9 cellular contexts compared by ENCODE assay signal in the genomic region with DNA sequence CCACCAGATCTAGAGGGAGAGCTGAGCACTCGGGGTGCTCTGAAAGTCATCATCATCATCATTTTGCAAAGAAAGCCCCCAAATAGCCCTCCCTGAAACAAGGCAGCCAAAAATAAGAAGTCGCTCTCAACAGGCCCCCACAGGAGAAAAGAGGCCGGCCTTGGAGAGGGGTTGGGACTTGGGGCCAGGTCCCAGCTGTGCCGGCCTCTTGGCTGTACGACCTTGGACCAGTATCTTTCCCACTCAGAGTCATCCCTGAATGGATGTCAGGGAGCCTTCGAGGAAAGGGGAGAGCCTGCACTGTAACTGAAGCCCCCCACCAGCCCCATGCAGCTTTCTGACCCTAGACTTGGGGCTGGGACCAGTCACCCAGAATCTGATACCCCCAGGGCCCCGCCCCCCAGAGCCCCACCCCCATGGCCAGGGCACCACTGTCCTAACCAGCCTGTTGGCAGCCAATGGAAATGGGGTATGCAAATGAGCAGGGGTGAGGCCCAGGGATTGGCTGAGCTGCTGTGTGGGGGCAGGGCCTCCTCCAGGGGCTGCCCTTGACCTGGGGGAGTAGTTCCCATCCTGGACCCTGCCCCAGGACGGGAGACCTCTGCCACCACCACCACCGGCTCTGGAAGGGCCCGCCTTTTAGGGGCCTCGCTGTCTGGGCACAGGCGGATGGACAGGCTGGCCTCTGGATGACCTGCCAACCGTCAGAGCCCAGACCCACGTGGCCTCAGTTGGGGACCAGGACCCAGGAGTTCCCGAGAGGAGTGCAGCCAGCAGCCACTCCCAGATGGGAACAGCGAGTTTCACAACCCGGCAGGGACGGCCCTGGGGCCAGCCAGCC. TPM values are rescaled to one million over a fixed set of nuclear protein-coding genes. Genes with fewer than 3 reads are reported as not detected.
DNase-seq lines count a peak whose midpoint lies in the region; ATAC-seq and TF ChIP-seq lines count a peak whose summit lies in the region.
"Had no signal": no experiment of that assay in that cellular context is flagged by ENCODE, and none has a peak within 500 bp of the region (broad histone marks: within the 10 kb centered on the region; RNA-seq: fewer than 3 reads in every experiment).

No MANE protein-coding gene starts in this region.

- no peaks in the 10 kb centered on the region for H3K4me1 ChIP-seq in psoas muscle

- no peaks in the 10 kb centered on the region for H3K36me3 Mint-ChIP-seq in HFFc6 (ENCODE audit: low read depth)

- DNase-seq in SIG-M5 treated with dmso at 0.1 percent for 504 hours (lab: John Stamatoyannopoulos, UW; ENCODE audit: unreplicated experiment) (peak; percentile 36), SIG-M5 (lab: John Stamatoyannopoulos, UW) (no peak), NCI-H2196 (lab: John Stamatoyannopoulos, UW; ENCODE audit: unreplicated experiment) (peak; percentile 47), choroid plexus epithelial cell (ENCODE audit: low read depth) (peak; percentile 33), psoas muscle (no peak), HFFc6 (no peak)

- H3K27me3 ChIP-seq in psoas muscle (ENCODE audit: insufficient read depth in 3 of 3, low read length in 2 of 3) = peaks cover 0 to 19% (median 2%) of the 10 kb centered on the region in 3 donors

- no peak overlapping the region for H3K4me3 Mint-ChIP-seq in HFFc6

- no peaks in the 10 kb centered on the region for H3K9me3 ChIP-seq in psoas muscle

- no peak overlapping the region for H3K27ac ChIP-seq in psoas muscle
- H3K27ac ChIP-seq: KMS-11 had no signal

- no peaks in the 10 kb centered on the region for H3K36me3 ChIP-seq in psoas muscle (ENCODE audit: insufficient read depth in 1 of 2, low read depth in 1 of 2)

- H3K9me3 Mint-ChIP-seq in HFFc6 = no peaks in the 10 kb centered on the region

- peaks cover 5% of the 10 kb centered on the region for H3K27me3 Mint-ChIP-seq in HFFc6 (ENCODE audit: insufficient read depth)

- H3K4me1 Mint-ChIP-seq in HFFc6 (ENCODE audit: low read depth) = no peaks in the 10 kb centered on the region

- 21 to 29% (median 28%) methylated on average over 15 to 18 of the region's 18 CpGs for WGBS in psoas muscle, 3 donors

- H3K4me3 ChIP-seq in choroid plexus epithelial cell (ENCODE audit: low read depth, low read length) = no peak overlapping the region
- no peak overlapping the region for H3K4me3 ChIP-seq in psoas muscle

- no peak overlapping the region for H3K27ac Mint-ChIP-seq in HFFc6

- TF ChIP-seq CTCF in choroid plexus epithelial cell (conservative IDR thresholded peaks at IDR 0.05; ENCODE audit: low read depth, low read length) = no peak
- no peak for TF ChIP-seq CTCF in psoas muscle (IDR thresholded peaks at IDR 0.05)
- no peak for TF ChIP-seq CTCF in HFFc6 (IDR thresholded peaks at IDR 0.05)

- intact Hi-C loops in psoas muscle (cut with DNase I) = no loop called here

- ATAC-seq in psoas muscle (peak; percentile 57 to 92 (median 81)), GM19023 (IDR thresholded peaks at IDR 0.05; ENCODE audit: unreplicated experiment) (no peak), GM21423 (IDR thresholded peaks at IDR 0.05; ENCODE audit: unreplicated experiment) (no peak)

RNA-seq across cellular contexts. Expression of a gene that starts 15.4 kb away (rescaled TPM):
- total RNA-seq in psoas muscle = 1 to 10 TPM; 2.3 to 2.9 (median 2.6) TPM
- 1 to 10 TPM in 1 of 3 donors, under 1 TPM in 2; 0.43 to 1.4 (median 0.56) TPM for polyA plus RNA-seq in psoas muscle
- total RNA-seq in HFFc6 (2021; fragmentation: NEBNext Ultra II Directional; extraction: Animal tissue kit (Norgen Biotek cat#: 25700)) = 1 to 10 TPM; 4.5 to 6.4 (median 5.1) TPM

Comparison
In these comparisons a context has a peak if more than half of its experiments do, and no peak if none do; other contexts are left out.
1. DNase-seq: peak in SIG-M5 treated with dmso at 0.1 percent for 504 hours (single experiment), NCI-H2196 (single experiment) and choroid plexus epithelial cell (single experiment); none in SIG-M5 (single experiment), psoas muscle (0 of 2) and HFFc6 (single experiment).
2. ATAC-seq: peak in psoas muscle (4 of 4); none in GM19023 (single experiment) and GM21423 (single experiment).